Comparison of ENCODE assay signal across 33 cellular contexts in genomic region chrX:83521905-83522304, GRCh38. TPM values are rescaled to one million over a fixed set of nuclear protein-coding genes. Genes with fewer than 3 reads are reported as not detected.
"Had no signal": no experiment of that assay in that cellular context is flagged by ENCODE, and none has a peak within 500 bp of the region (broad histone marks: within the 10 kb centered on the region; RNA-seq: fewer than 3 reads in every experiment).

No MANE protein-coding gene starts in this region.

- DNase-seq: hypothalamus; immature natural killer cell; kidney; left ventricle myocardium superior; mesendoderm; naive thymus-derived CD4-positive, alpha-beta T cell; ovary; posterior cingulate gyrus; retina; right cardiac atrium; sigmoid colon; stimulated activated CD4-positive, alpha-beta T cell treated with anti-CD3 and anti-CD28 coated beads, Interleukin-1b, Interleukin-23, amount 100 ng/mL, for 48 hours; stimulated activated CD4-positive, alpha-beta T cell treated with anti-CD3 and anti-CD28 coated beads, Interleukin-2, amount 100 ng/mL, for 48 hours; stimulated activated CD4-positive, alpha-beta T cell treated with anti-CD3 and anti-CD28 coated beads, Interleukin-4, amount 100 ng/mL, for 4 hours; stimulated activated CD8-positive, alpha-beta memory T cell treated with anti-CD3 and anti-CD28 coated beads, Interleukin-4, amount 100 ng/mL, for 48 hours; stimulated activated naive CD4-positive, alpha-beta T cell treated with Interleukin-2 at 50 U/mL for 16 hours; stimulated activated naive CD8-positive, alpha-beta T cell treated with anti-CD3 and anti-CD28 coated beads, Interleukin-15, amount 100 ng/mL, for 72 hours; substantia nigra; uterus had no signal

- H3K27me3 ChIP-seq: ovary, sigmoid colon, uterus had no signal

- H3K4me1 Mint-ChIP-seq: immature natural killer cell; mesothelial cell of epicardium; naive thymus-derived CD4-positive, alpha-beta T cell; stimulated activated memory B cell treated with anti-CD40 and anti-IgM and Interleukin-4, amounts not matched to agents 10 μg/mL and 1 μg/mL and 100 μg/mL, for 72 hours; stimulated activated naive CD8-positive, alpha-beta T cell treated with anti-CD3 and anti-CD28 coated beads, Interleukin-15, amount 100 ng/mL, for 72 hours had no signal

- H3K9me3 Mint-ChIP-seq: naive thymus-derived CD4-positive, alpha-beta T cell; natural killer cell treated with Interleukin-12 subunit alpha and Interleukin-12 subunit beta and Interleukin-15 and Interleukin-18, amount 100 ng/mL, for 72 hours; stimulated activated memory B cell treated with anti-CD40 and anti-IgM and Interleukin-4, amounts not matched to agents 10 μg/mL and 1 μg/mL and 100 μg/mL, for 72 hours; stimulated activated naive CD8-positive, alpha-beta T cell treated with anti-CD3 and anti-CD28 coated beads, Interleukin-15, amount 100 ng/mL, for 72 hours; type B pancreatic cell had no signal

- FAIRE-seq: islet of Langerhans had no signal

- H3K4me1 ChIP-seq: prostate gland, sigmoid colon, tibial nerve, uterus had no signal

- H3K4me3 ChIP-seq: lung, ovary, prostate gland, sigmoid colon, smooth muscle cell, tibial nerve, uterus had no signal

- H3K9me3 ChIP-seq: ovary, prostate gland, sigmoid colon, tibial nerve, uterus had no signal

- H3K27me3 Mint-ChIP-seq: natural killer cell treated with Interleukin-12 subunit alpha and Interleukin-12 subunit beta and Interleukin-15 and Interleukin-18, amount 100 ng/mL, for 72 hours; stimulated activated memory B cell treated with anti-CD40 and anti-IgM and Interleukin-4, amounts not matched to agents 10 μg/mL and 1 μg/mL and 100 μg/mL, for 72 hours; stimulated activated naive CD8-positive, alpha-beta T cell treated with anti-CD3 and anti-CD28 coated beads, Interleukin-15, amount 100 ng/mL, for 72 hours; type B pancreatic cell had no signal

- H3K27ac Mint-ChIP-seq: immature natural killer cell; mesothelial cell of epicardium; naive thymus-derived CD4-positive, alpha-beta T cell; natural killer cell treated with Interleukin-12 subunit alpha and Interleukin-12 subunit beta and Interleukin-15 and Interleukin-18, amount 100 ng/mL, for 72 hours; stimulated activated memory B cell treated with anti-CD40 and anti-IgM and Interleukin-4, amounts not matched to agents 10 μg/mL and 1 μg/mL and 100 μg/mL, for 72 hours; stimulated activated naive CD8-positive, alpha-beta T cell treated with anti-CD3 and anti-CD28 coated beads, Interleukin-15, amount 100 ng/mL, for 72 hours; type B pancreatic cell had no signal

- H3K36me3 ChIP-seq: ovary, prostate gland, sigmoid colon, tibial nerve, uterus had no signal

- ATAC-seq: left ventricle myocardium superior; naive thymus-derived CD4-positive, alpha-beta T cell; natural killer cell treated with Interleukin-12 subunit alpha and Interleukin-12 subunit beta and Interleukin-15 and Interleukin-18, amount 100 ng/mL, for 72 hours; right cardiac atrium; stimulated activated memory B cell treated with anti-CD40 and anti-IgM and Interleukin-4, amounts not matched to agents 10 μg/mL and 1 μg/mL and 100 μg/mL, for 72 hours; stimulated activated naive CD8-positive, alpha-beta T cell treated with anti-CD3 and anti-CD28 coated beads, Interleukin-15, amount 100 ng/mL, for 72 hours had no signal

- H3K27ac ChIP-seq: ovary, prostate gland, sigmoid colon, tibial nerve, uterus had no signal

- H3K36me3 Mint-ChIP-seq: immature natural killer cell; mesothelial cell of epicardium; naive thymus-derived CD4-positive, alpha-beta T cell; natural killer cell treated with Interleukin-12 subunit alpha and Interleukin-12 subunit beta and Interleukin-15 and Interleukin-18, amount 100 ng/mL, for 72 hours; stimulated activated memory B cell treated with anti-CD40 and anti-IgM and Interleukin-4, amounts not matched to agents 10 μg/mL and 1 μg/mL and 100 μg/mL, for 72 hours; type B pancreatic cell had no signal

- H3K4me3 Mint-ChIP-seq: immature natural killer cell; mesothelial cell of epicardium; naive thymus-derived CD4-positive, alpha-beta T cell; natural killer cell treated with Interleukin-12 subunit alpha and Interleukin-12 subunit beta and Interleukin-15 and Interleukin-18, amount 100 ng/mL, for 72 hours; stimulated activated memory B cell treated with anti-CD40 and anti-IgM and Interleukin-4, amounts not matched to agents 10 μg/mL and 1 μg/mL and 100 μg/mL, for 72 hours; stimulated activated naive CD8-positive, alpha-beta T cell treated with anti-CD3 and anti-CD28 coated beads, Interleukin-15, amount 100 ng/mL, for 72 hours; type B pancreatic cell had no signal

RNA-seq across cellular contexts. Expression of gene POU3F4, which starts 13.8 kb away (rescaled TPM):
- total RNA-seq: left ventricle myocardium superior; lung; mesothelial cell of epicardium; mononuclear cell; myocyte; naive thymus-derived CD4-positive, alpha-beta T cell; natural killer cell treated with Interleukin-12 subunit alpha and Interleukin-12 subunit beta and Interleukin-15 and Interleukin-18, amount 100 ng/mL, for 72 hours; omental fat pad; prostate gland; right cardiac atrium; smooth muscle cell; tibial nerve; ureter; uterus had no signal
- polyA plus RNA-seq: immature natural killer cell; lung; naive thymus-derived CD4-positive, alpha-beta T cell; ovary; right cardiac atrium; smooth muscle cell; thymus had no signal
